ENCODE assay signal across 8 cellular contexts in the genomic region with DNA sequence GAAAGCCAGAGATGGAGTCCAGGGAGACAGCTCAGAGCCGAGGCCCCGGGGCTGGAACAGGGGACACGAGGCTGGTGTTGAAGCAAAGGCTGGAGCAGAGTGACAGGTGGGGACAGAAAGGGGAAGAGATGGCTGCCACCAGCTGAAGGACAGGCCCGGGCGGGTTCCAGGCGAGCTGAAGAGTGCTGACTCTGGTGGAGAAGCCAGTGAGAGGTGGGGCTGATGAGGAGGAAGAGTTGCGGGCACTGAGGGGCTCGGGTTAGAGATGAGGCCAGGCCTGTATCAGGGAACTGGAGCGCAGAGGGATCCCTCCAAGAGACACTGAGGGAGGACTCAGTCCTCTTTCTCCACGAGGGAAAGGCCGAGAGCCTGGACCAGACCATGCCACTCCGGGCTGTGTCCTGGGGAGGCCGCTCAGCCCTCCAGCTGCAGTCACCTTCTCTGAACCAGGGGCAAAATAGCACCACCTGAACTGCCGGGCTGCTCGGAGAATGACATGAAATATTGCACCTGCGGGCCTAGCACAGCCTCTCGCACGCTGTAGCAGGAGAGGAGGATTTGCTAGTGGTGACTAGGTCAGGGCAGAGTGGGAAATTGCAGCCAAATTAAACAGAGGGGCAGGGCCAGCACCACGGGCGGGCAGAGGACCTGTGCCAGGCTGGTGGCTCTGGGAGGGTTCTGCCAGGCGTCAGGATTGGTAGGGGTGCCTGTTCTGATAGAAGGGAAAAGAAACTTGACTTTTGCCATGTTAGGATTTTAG.
DNase-seq lines count a peak whose midpoint lies in the region; ATAC-seq and TF ChIP-seq lines count a peak whose summit lies in the region.

No MANE protein-coding gene starts in this region.

- no peak overlapping the region for H3K4me2 ChIP-seq in hepatocyte

- no peaks in the 10 kb centered on the region for H3K36me3 Mint-ChIP-seq in natural killer cell

- no peaks in the 10 kb centered on the region for H3K9me2 ChIP-seq in hepatocyte (replicated peaks; ENCODE audit: insufficient read depth)

- no peak for TF ChIP-seq CTCF in VCaP (conservative IDR thresholded peaks at IDR 0.05)
- TF ChIP-seq CTCF in natural killer cell (IDR thresholded peaks at IDR 0.05) = no peak
- TF ChIP-seq CTCF in hepatocyte (IDR thresholded peaks at IDR 0.05; ENCODE audit: poor library complexity) = no peak

- 88% methylated on average over 21 of the region's 21 CpGs for WGBS in hepatocyte (ENCODE audit: low lambda C conversion rate, missing lambda C conversion rate)

- no peaks in the 10 kb centered on the region for H3K9me3 Mint-ChIP-seq in natural killer cell

- no peak for ATAC-seq in natural killer cell
- ATAC-seq in GM18861 (IDR thresholded peaks at IDR 0.05; ENCODE audit: unreplicated experiment) = no peak

- H3K36me3 ChIP-seq in hepatocyte (replicated peaks; ENCODE audit: insufficient read depth, low read depth) = no peaks in the 10 kb centered on the region

- peak overlapping the region; percentile 24 to 46 for H3K27ac Mint-ChIP-seq in natural killer cell

- no peaks in the 10 kb centered on the region for H3K79me2 ChIP-seq in hepatocyte

- peaks cover 0 to 9% of the 10 kb centered on the region in 2 donors for H3K27me3 Mint-ChIP-seq in natural killer cell (ENCODE audit: low read depth in 2 of 2)

- H3K27ac ChIP-seq in VCaP = peak overlapping the region; percentile 68
- H3K27ac ChIP-seq in hepatocyte = no peak overlapping the region

- no peaks in the 10 kb centered on the region for H4K20me1 ChIP-seq in hepatocyte (ENCODE audit: insufficient read depth, poor library complexity, severe bottlenecking)

- no peaks in the 10 kb centered on the region for H3K9me3 ChIP-seq in hepatocyte (ENCODE audit: low read depth)

- H3K4me3 Mint-ChIP-seq in natural killer cell = peak overlapping the region; percentile 18

- H2AFZ ChIP-seq in hepatocyte = no peak overlapping the region

- H3K4me1 ChIP-seq in hepatocyte (ENCODE audit: insufficient read depth) = no peaks in the 10 kb centered on the region

- no peaks in the 10 kb centered on the region for H3K27me3 ChIP-seq in hepatocyte

- H3K4me1 Mint-ChIP-seq in natural killer cell = peaks cover 53 to 60% of the 10 kb centered on the region in 2 donors

- DNase-seq in NAMALWA (ENCODE audit: low spot score) (peak; percentile 74), natural killer cell (no peak), anterior cingulate cortex (lab: John Stamatoyannopoulos, UW) (no peak), hepatocyte (ENCODE audit: low spot score) (no peak), NCI-H128 (lab: John Stamatoyannopoulos, UW; ENCODE audit: unreplicated experiment) (no peak)

- H3K4me3 ChIP-seq in GM08714 (ENCODE audit: low read length) (peak overlapping the region; percentile 18; the same call in 1 of the 2 replicates), hepatocyte (no peak overlapping the region)

- intact Hi-C loops in natural killer cell (cut with micrococcal nuclease) = no loop called here
